ENCODE assay signal across 1 cellular context in the genomic region with DNA sequence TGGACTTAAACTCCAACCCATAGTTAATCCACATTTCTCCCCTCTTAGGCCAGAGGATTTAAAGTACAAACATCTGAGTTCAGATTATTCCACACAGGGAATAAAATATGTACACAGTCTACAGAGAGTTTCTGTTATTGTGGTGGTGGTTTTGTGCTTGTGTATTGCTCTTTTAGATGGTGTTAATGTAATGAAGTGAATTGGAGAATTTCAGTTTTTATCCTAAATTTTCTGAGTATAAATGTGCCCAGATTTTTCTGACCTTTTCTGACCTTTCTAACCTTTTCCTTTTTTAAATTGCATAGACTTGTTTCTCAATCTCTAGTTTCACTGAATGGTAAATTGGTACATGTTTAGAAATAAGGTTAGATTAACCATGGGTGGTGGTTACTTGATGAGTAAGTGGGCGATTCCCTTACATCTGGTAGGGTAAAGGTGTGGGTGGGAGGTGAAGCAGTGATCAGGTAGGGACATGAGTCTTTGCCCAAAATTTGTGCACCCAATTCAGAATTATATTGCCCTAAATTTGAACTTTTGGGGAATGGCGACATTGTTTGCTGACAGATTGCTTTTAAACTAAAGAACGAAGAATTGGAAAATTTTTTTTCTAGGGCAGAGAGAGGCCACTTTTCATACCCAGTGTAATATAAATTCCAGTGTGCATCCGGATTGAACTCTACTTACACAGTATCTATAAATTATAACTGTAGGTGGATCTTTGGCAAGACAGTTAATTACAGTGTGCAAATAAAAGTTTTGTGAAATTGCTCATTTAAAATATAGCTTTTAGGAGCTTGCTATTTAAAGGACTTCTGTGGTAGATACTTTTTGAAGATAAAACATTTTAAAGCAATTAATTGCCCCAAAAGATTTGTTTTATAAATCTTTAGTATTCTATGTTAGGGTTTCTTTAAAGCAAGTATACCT.
TF ChIP-seq lines count a peak whose summit lies in the region.

No MANE protein-coding gene starts in this region.

TF ChIP-seq in GM12878, 131 proteins besides CTCF, POLR2A, EP300 and RAD21 (continued from another document):
- TF ChIP-seq RUNX3 (IDR thresholded peaks at IDR 0.05; ENCODE audit: low read length) (peak; percentile 66), MTA2 (IDR thresholded peaks at IDR 0.05; ENCODE audit: low read depth) (0 out of 2 replicates have a peak, but pooled peaks have one; percentile 29)
